ENCODE assay signal across 18 cellular contexts in genomic region chr18:67926929-67927864, GRCh38.
A peak's percentile ranks its signal among the peaks of the same experiment; 100 is the strongest.
DNase-seq lines count a peak whose midpoint lies in the region; ATAC-seq, FAIRE-seq and TF ChIP-seq lines count a peak whose summit lies in the region.
"Had no signal": no experiment of that assay in that cellular context is flagged by ENCODE, and none has a peak within 500 bp of the region (broad histone marks: within the 10 kb centered on the region; RNA-seq: fewer than 3 reads in every experiment).

No MANE protein-coding gene starts in this region.

- peak; percentile 62 for FAIRE-seq in colon (lab: Jason Lieb, UNC)
- FAIRE-seq in kidney (lab: Jason Lieb, UNC): peak; percentile 41

- intact Hi-C loops in kidney (cut with DNase I) (no loop called here), stomach (cut with DNase I; ENCODE audit: low total_unique reads) (no loop called here)

- TF ChIP-seq CTCF in kidney (IDR thresholded peaks at IDR 0.05; ENCODE audit: borderline replicate concordance, extremely low read depth, insufficient read depth) (no peak), stomach (IDR thresholded peaks at IDR 0.05) (no peak)

- H3K9me3 ChIP-seq in kidney (ENCODE audit: control insufficient read depth in 1 of 2, low read length in 2 of 2) (no peaks in the 10 kb centered on the region), stomach (no peaks in the 10 kb centered on the region)
- H3K9me3 ChIP-seq: BE2C, MG63 had no signal

- DNase-seq in DMS 273 treated with DMSO at 0.1 percent for 48 hours (lab: John Stamatoyannopoulos, UW) (peak; percentile 1), HS-27A (ENCODE audit: low read depth) (peak; percentile 9), kidney (no peak), amniotic stem cell (lab: John Stamatoyannopoulos, UW) (no peak), stomach (no peak)
- DNase-seq: BE2C; CD4-positive, alpha-beta T cell; H9; KG1; MG63; NCI-H1092 treated with DMSO at 0.1 percent for 48 hours; NCI-H345; NCI-H69; NK-92 treated with Interleukin-12 subunit alpha and Interleukin-12 subunit beta, amount 100 ng/mL, for 24 hours; SHP77 treated with DMSO at 0.1 percent for 48 hours had no signal

- no peak overlapping the region for H3K9ac ChIP-seq in kidney (ENCODE audit: low read length in 2 of 2)

- no peaks in the 10 kb centered on the region for H3K4me1 ChIP-seq in kidney (ENCODE audit: control insufficient read depth in 1 of 2, insufficient read depth in 1 of 2, low read depth in 1 of 2, low read length in 2 of 2)
- no peaks in the 10 kb centered on the region for H3K4me1 ChIP-seq in stomach
- H3K4me1 ChIP-seq: BE2C had no signal

- no peak for TF ChIP-seq EP300 in stomach (IDR thresholded peaks at IDR 0.05)

- H3K27ac ChIP-seq in kidney (ENCODE audit: low read depth in 2 of 2, low read length in 2 of 2) (no peak overlapping the region), stomach (no peak overlapping the region)

- ATAC-seq in GM18498 (IDR thresholded peaks at IDR 0.05; ENCODE audit: unreplicated experiment) (no peak), GM21528 (IDR thresholded peaks at IDR 0.05; ENCODE audit: low FRiP score, unreplicated experiment) (no peak)

- no peaks in the 10 kb centered on the region for H3K27me3 ChIP-seq in stomach
- H3K27me3 ChIP-seq: BE2C, MG63 had no signal

- 91 to 95% (median 92%) methylated on average over 4 of the region's 4 CpGs for WGBS in stomach, 5 donors

- no peak for TF ChIP-seq POLR2A in stomach (IDR thresholded peaks at IDR 0.05)

- no peaks in the 10 kb centered on the region for H3K36me3 ChIP-seq in kidney (ENCODE audit: control insufficient read depth in 1 of 2, insufficient read depth in 2 of 2, low read length in 2 of 2)
- H3K36me3 ChIP-seq in stomach: no peaks in the 10 kb centered on the region
- H3K36me3 ChIP-seq: BE2C, MG63 had no signal

- H3K4me3 ChIP-seq in kidney (ENCODE audit: low read length in 2 of 2) (no peak overlapping the region), stomach (no peak overlapping the region)
- H3K4me3 ChIP-seq: MG63 had no signal

Comparison
In these comparisons a context has a peak if more than half of its experiments do, and no peak if none do; other contexts are left out.
1. DNase-seq: peak in DMS 273 treated with DMSO at 0.1 percent for 48 hours (single experiment) and HS-27A (single experiment); none in kidney (single experiment), amniotic stem cell (single experiment) and stomach (single experiment).